Comparison of ENCODE assay signal across 9 cellular contexts in genomic region chr12:1830981-1831930, GRCh38. TPM values are rescaled to one million over a fixed set of nuclear protein-coding genes. Genes with fewer than 3 reads are reported as not detected.
DNase-seq lines count a peak whose midpoint lies in the region; ATAC-seq and FAIRE-seq lines count a peak whose summit lies in the region.
"Had no signal": no experiment of that assay in that cellular context is flagged by ENCODE, and none has a peak within 500 bp of the region (broad histone marks: within the 10 kb centered on the region; RNA-seq: fewer than 3 reads in every experiment).

No MANE protein-coding gene starts in this region.

- no peaks in the 10 kb centered on the region for H3K9me3 Mint-ChIP-seq in CD8-positive, alpha-beta memory T cell
- H3K9me3 Mint-ChIP-seq: nephron had no signal

- DNase-seq in AG08396 (ENCODE audit: low spot score): peak; percentile 87
- peak; percentile 70 for DNase-seq in HTR-8/SVneo (ENCODE audit: insufficient read length, low spot score)
- peak; percentile 94 to 96 for DNase-seq in T47D (ENCODE audit: low read depth in 1 of 2, low spot score in 1 of 2)
- peak; percentile 96 for DNase-seq in left kidney (ENCODE audit: low read depth, low spot score)
- DNase-seq in cerebellum (ENCODE audit: low spot score): no peak
- no peak for DNase-seq in SKM-1 treated with dmso at 0.1 percent for 144 hours (lab: John Stamatoyannopoulos, UW; ENCODE audit: unreplicated experiment)
- DNase-seq in CD8-positive, alpha-beta memory T cell: no peak

- ATAC-seq in HG02970 (IDR thresholded peaks at IDR 0.05; ENCODE audit: low FRiP score, unreplicated experiment): no peak

- H3K27me3 ChIP-seq in CD8-positive, alpha-beta memory T cell (ENCODE audit: insufficient read depth, low read length, poor library complexity, severe bottlenecking): peaks cover 4% of the 10 kb centered on the region

- H3K4me1 Mint-ChIP-seq in CD8-positive, alpha-beta memory T cell: no peaks in the 10 kb centered on the region

- H3K4me3 Mint-ChIP-seq in CD8-positive, alpha-beta memory T cell: no peak overlapping the region
- H3K4me3 Mint-ChIP-seq: nephron had no signal

- H3K36me3 Mint-ChIP-seq in CD8-positive, alpha-beta memory T cell: no peaks in the 10 kb centered on the region

- CTCF ChIA-PET in CD8-positive, alpha-beta memory T cell (lab: Charles Lee): interaction anchor here (1.6 kb wide), 1 partner anchor 108 kb away, joined by 5 read pairs; no protein-coding TSS in a partner anchor

- H3K27ac ChIP-seq in CD8-positive, alpha-beta memory T cell (ENCODE audit: low read depth, low read length): no peak overlapping the region

- peaks cover 22 to 44% of the 10 kb centered on the region in 2 donors for H3K27me3 Mint-ChIP-seq in CD8-positive, alpha-beta memory T cell

- no peaks in the 10 kb centered on the region for H3K36me3 ChIP-seq in CD8-positive, alpha-beta memory T cell (ENCODE audit: insufficient read depth, low read length)

- peak; percentile 65 for FAIRE-seq in HTR-8/SVneo (lab: Jason Lieb, UNC)

- H3K4me3 ChIP-seq in CD8-positive, alpha-beta memory T cell (ENCODE audit: low read length): no peak overlapping the region

- in situ Hi-C loops in T47D (cut with HindIII; ENCODE audit: low pct_unique_long_range_greater_than_20kb, low sequenced_read_pairs): no loop called here

- H3K27ac Mint-ChIP-seq in CD8-positive, alpha-beta memory T cell: no peak overlapping the region
- H3K27ac Mint-ChIP-seq: nephron had no signal

- H3K9me3 ChIP-seq in CD8-positive, alpha-beta memory T cell (ENCODE audit: low read length): no peaks in the 10 kb centered on the region

- POLR2A ChIA-PET in CD8-positive, alpha-beta memory T cell (lab: Charles Lee): no interaction called here

- H3K4me1 ChIP-seq in CD8-positive, alpha-beta memory T cell (ENCODE audit: insufficient read depth, low read length): no peaks in the 10 kb centered on the region

RNA-seq across cellular contexts. Expression of gene LRTM2, which starts 10.9 kb away (rescaled TPM):
- 3.5 TPM for total RNA-seq in cerebellum
- under 1 TPM in 1 of 2 experiments, not detected in 1; 0.24 TPM for total RNA-seq in CD8-positive, alpha-beta memory T cell
- not detected for polyA plus RNA-seq in CD8-positive, alpha-beta memory T cell

Comparison
In these comparisons a context has a peak if more than half of its experiments do, and no peak if none do; other contexts are left out.
1. DNase-seq: peak in AG08396 (single experiment), HTR-8/SVneo (single experiment), T47D (2 of 2) and left kidney (single experiment); none in cerebellum (single experiment), SKM-1 treated with dmso at 0.1 percent for 144 hours (single experiment) and CD8-positive, alpha-beta memory T cell (0 of 5).